Comparison of ENCODE assay signal across 29 cellular contexts in the genomic region with DNA sequence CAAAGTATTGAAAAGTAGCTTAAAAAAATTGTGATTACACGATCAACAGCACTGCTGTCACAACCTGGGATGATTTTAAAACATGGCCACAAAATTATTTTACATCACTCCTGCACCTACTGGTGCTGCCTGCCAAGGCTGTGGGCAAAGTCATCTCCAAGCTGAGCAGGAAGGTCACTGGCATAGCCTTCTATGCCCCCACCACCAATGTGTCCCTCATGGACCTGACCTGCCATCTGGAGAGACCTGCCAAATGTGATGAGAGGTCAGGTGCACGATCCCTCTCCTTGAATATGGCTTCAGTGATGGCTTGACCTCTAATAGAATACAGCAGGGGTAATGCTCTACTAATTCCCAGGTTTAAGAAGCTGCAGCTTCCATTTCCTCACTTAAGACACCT.
"Had no signal": no experiment of that assay in that cellular context is flagged by ENCODE, and none has a peak within 500 bp of the region (broad histone marks: within the 10 kb centered on the region; RNA-seq: fewer than 3 reads in every experiment).

No MANE protein-coding gene starts in this region.

- H3K4me3 Mint-ChIP-seq: activated CD4-positive, alpha-beta memory T cell treated with anti-CD3 and anti-CD28 coated beads, Interleukin-2, amount 10 ng/mL, durations not matched to agents 7 days and 5 days; activated CD4-positive, alpha-beta T cell treated with anti-CD3 and anti-CD28 coated beads, Interleukin-2, amount 10 ng/mL, durations not matched to agents 7 days and 5 days; activated naive CD4-positive, alpha-beta T cell treated with anti-CD3 and anti-CD28 coated beads, Interleukin-2, amount 50 U/mL, for 24 hours; activated naive CD8-positive, alpha-beta T cell treated with anti-CD3 and anti-CD28 coated beads, Interleukin-2, amount 50 U/mL, for 24 hours; activated T-helper 17 cell treated with anti-CD3 and anti-CD28 coated beads, Interleukin-2, amount 50 U/mL, for 72 hours; T-cell had no signal

- ATAC-seq: activated naive CD8-positive, alpha-beta T cell treated with anti-CD3 and anti-CD28 coated beads, Interleukin-2, amount 50 U/mL, for 24 hours; activated T-helper 17 cell treated with anti-CD3 and anti-CD28 coated beads, Interleukin-2, amount 50 U/mL, for 72 hours; Panc1; Right ventricle myocardium inferior; T-cell had no signal

- H3K9ac ChIP-seq: KMS-11 had no signal

- H3K9me3 ChIP-seq: ascending aorta, MG63 had no signal

- H3K4me3 ChIP-seq: ascending aorta, MG63, SK-N-MC had no signal

- H3K27ac ChIP-seq: ascending aorta, KMS-11, SK-N-MC had no signal

- H3K27me3 ChIP-seq: ascending aorta, MG63 had no signal

- H3K9me3 Mint-ChIP-seq: activated CD4-positive, alpha-beta memory T cell treated with anti-CD3 and anti-CD28 coated beads, Interleukin-2, amount 10 ng/mL, durations not matched to agents 7 days and 5 days; activated naive CD4-positive, alpha-beta T cell treated with anti-CD3 and anti-CD28 coated beads, Interleukin-2, amount 50 U/mL, for 24 hours; activated naive CD8-positive, alpha-beta T cell treated with anti-CD3 and anti-CD28 coated beads, Interleukin-2, amount 50 U/mL, for 24 hours; activated T-helper 17 cell treated with anti-CD3 and anti-CD28 coated beads, Interleukin-2, amount 50 U/mL, for 72 hours; T-cell had no signal

- H3K27ac Mint-ChIP-seq: activated CD4-positive, alpha-beta memory T cell treated with anti-CD3 and anti-CD28 coated beads, Interleukin-2, amount 10 ng/mL, durations not matched to agents 7 days and 5 days; activated CD4-positive, alpha-beta T cell treated with anti-CD3 and anti-CD28 coated beads, Interleukin-2, amount 10 ng/mL, durations not matched to agents 7 days and 5 days; activated naive CD8-positive, alpha-beta T cell treated with anti-CD3 and anti-CD28 coated beads, Interleukin-2, amount 50 U/mL, for 24 hours; activated T-helper 17 cell treated with anti-CD3 and anti-CD28 coated beads, Interleukin-2, amount 50 U/mL, for 72 hours; T-cell had no signal

- H3K27me3 Mint-ChIP-seq: activated CD4-positive, alpha-beta memory T cell treated with anti-CD3 and anti-CD28 coated beads, Interleukin-2, amount 10 ng/mL, durations not matched to agents 7 days and 5 days; activated CD4-positive, alpha-beta T cell treated with anti-CD3 and anti-CD28 coated beads, Interleukin-2, amount 10 ng/mL, durations not matched to agents 7 days and 5 days; activated naive CD4-positive, alpha-beta T cell treated with anti-CD3 and anti-CD28 coated beads, Interleukin-2, amount 50 U/mL, for 24 hours; activated naive CD8-positive, alpha-beta T cell treated with anti-CD3 and anti-CD28 coated beads, Interleukin-2, amount 50 U/mL, for 24 hours; activated T-helper 17 cell treated with anti-CD3 and anti-CD28 coated beads, Interleukin-2, amount 50 U/mL, for 72 hours; T-cell had no signal

- H3K36me3 ChIP-seq: ascending aorta had no signal

- DNase-seq: activated CD4-positive, alpha-beta memory T cell treated with anti-CD3 and anti-CD28 coated beads, Interleukin-2, amount 10 ng/mL, durations not matched to agents 7 days and 5 days; activated CD4-positive, alpha-beta T cell treated with anti-CD3 and anti-CD28 coated beads, Interleukin-2, amount 10 ng/mL, durations not matched to agents 7 days and 5 days; activated CD4-positive, CD25-positive, alpha-beta regulatory T cell; activated naive CD8-positive, alpha-beta T cell treated with anti-CD3 and anti-CD28 coated beads, Interleukin-2, amount 50 U/mL, for 24 hours; activated T-cell treated with anti-CD3 and anti-CD28 coated beads for 4 hours; activated T-cell treated with anti-CD3 and anti-CD28 coated beads, Interleukin-2, amount 50 U/mL, for 48 hours; amniotic stem cell; MG63; MV-4-11; NCI-H1092 treated with DMSO at 0.1 percent for 48 hours; NCI-H1417 treated with DMSO at 0.1 percent for 48 hours; NCI-H1694; NCI-H2029; NCI-H2107; NCI-H2171 treated with DMSO at 0.1 percent for 48 hours; NCI-H226; NCI-H510A; NCI-H69; NK-92 treated with Interleukin-12 subunit alpha and Interleukin-12 subunit beta, amount 100 ng/mL, for 24 hours; OCI-M1; RPMI8226; T-cell had no signal
